Comparison of ENCODE assay signal across 34 cellular contexts in genomic region chr16:50609049-50609832, GRCh38.
DNase-seq lines count a peak whose midpoint lies in the region; ATAC-seq, FAIRE-seq and TF ChIP-seq lines count a peak whose summit lies in the region.
"Had no signal": no experiment of that assay in that cellular context is flagged by ENCODE, and none has a peak within 500 bp of the region (broad histone marks: within the 10 kb centered on the region; RNA-seq: fewer than 3 reads in every experiment).

No MANE protein-coding gene starts in this region.

- WGBS in pancreas, 2 donors = 84 to 86% methylated on average over 12 of the region's 12 CpGs

- H3K4me3 ChIP-seq in CD4-positive, CD25-positive, alpha-beta regulatory T cell (ENCODE audit: low read depth, low read length) = no peak overlapping the region
- H3K4me3 ChIP-seq in pancreas = no peak overlapping the region
- H3K4me3 ChIP-seq: BLaER1, colonic mucosa, HAP-1, left lung, ovary, thoracic aorta had no signal

- H3K9me3 ChIP-seq in CD4-positive, CD25-positive, alpha-beta regulatory T cell (ENCODE audit: control insufficient read depth in 2 of 2, low read length in 2 of 2) = no peaks in the 10 kb centered on the region
- no peaks in the 10 kb centered on the region for H3K9me3 ChIP-seq in pancreas
- H3K9me3 ChIP-seq: BLaER1, colonic mucosa, HAP-1, left lung, ovary, thoracic aorta had no signal

- H3K4me3 Mint-ChIP-seq in CD4-positive, CD25-positive, alpha-beta regulatory T cell = no peak overlapping the region
- H3K4me3 Mint-ChIP-seq in brain = no peak overlapping the region
- H3K4me3 Mint-ChIP-seq: activated B cell treated with CpG ODN at 0.5 μM for 24 hours; activated naive CD4-positive, alpha-beta T cell treated with anti-CD3 and anti-CD28 coated beads, Interleukin-2, amount 10 ng/mL, durations not matched to agents 7 days and 5 days; activated T-helper 1 cell treated with anti-CD3 and anti-CD28 coated beads, Interleukin-12 subunit alpha, Interleukin-12 subunit beta, Interleukin-2, Interleukin-4 antibody, amounts not matched to agents 30 ng/mL and 10 ng/mL and 1 ng/mL, durations not matched to agents 14 hours and 24 hours and 36 hours; naive thymus-derived CD8-positive, alpha-beta T cell; stimulated activated naive B cell treated with anti-CD40 and anti-IgM and Interleukin-4, amounts not matched to agents 10 μg/mL and 1 μg/mL and 100 μg/mL, for 72 hours had no signal

- TF ChIP-seq CTCF in brain (conservative IDR thresholded peaks at IDR 0.05) = no peak
- TF ChIP-seq CTCF in pancreas (IDR thresholded peaks at IDR 0.05) = no peak
- no peak for TF ChIP-seq CTCF in omental fat pad (IDR thresholded peaks at IDR 0.05)

- no peak for FAIRE-seq in pancreas (lab: Jason Lieb, UNC)
- FAIRE-seq: HTR-8/SVneo had no signal

- H3K4me1 ChIP-seq in CD4-positive, CD25-positive, alpha-beta regulatory T cell (ENCODE audit: control insufficient read depth, insufficient read depth, low read length, poor library complexity, severe bottlenecking) = no peaks in the 10 kb centered on the region
- no peaks in the 10 kb centered on the region for H3K4me1 ChIP-seq in pancreas
- H3K4me1 ChIP-seq: colonic mucosa had no signal

- H3K27me3 ChIP-seq in CD4-positive, CD25-positive, alpha-beta regulatory T cell (ENCODE audit: control insufficient read depth, insufficient read depth, low read length) = no peaks in the 10 kb centered on the region
- H3K27me3 ChIP-seq in pancreas = no peaks in the 10 kb centered on the region
- H3K27me3 ChIP-seq: BLaER1, brain microvascular endothelial cell, colonic mucosa, left lung, ovary had no signal

- intact Hi-C loops in left ventricle myocardium superior (cut with micrococcal nuclease) (no loop called here), pancreas (cut with DNase I) (no loop called here)

- no peak for ATAC-seq in CD4-positive, CD25-positive, alpha-beta regulatory T cell (ENCODE audit: low read depth in 2 of 2)
- ATAC-seq in left ventricle myocardium superior (peak; percentile 64), pancreas (peak in 3 of 4 donors; percentile 27 to 70 (median 70)), omental fat pad (ENCODE audit: low FRiP score) (no peak)
- ATAC-seq: esophagus mucosa; left lung; naive thymus-derived CD8-positive, alpha-beta T cell; Panc1; sciatic nerve; stimulated activated naive B cell treated with anti-CD40 and anti-IgM and Interleukin-4, amounts not matched to agents 10 μg/mL and 1 μg/mL and 100 μg/mL, for 72 hours had no signal

- H3K9me3 Mint-ChIP-seq in CD4-positive, CD25-positive, alpha-beta regulatory T cell = no peaks in the 10 kb centered on the region
- no peaks in the 10 kb centered on the region for H3K9me3 Mint-ChIP-seq in brain
- H3K9me3 Mint-ChIP-seq: activated B cell treated with CpG ODN at 0.5 μM for 24 hours; activated naive CD4-positive, alpha-beta T cell treated with anti-CD3 and anti-CD28 coated beads, Interleukin-2, amount 10 ng/mL, durations not matched to agents 7 days and 5 days; activated T-helper 1 cell treated with anti-CD3 and anti-CD28 coated beads, Interleukin-12 subunit alpha, Interleukin-12 subunit beta, Interleukin-2, Interleukin-4 antibody, amounts not matched to agents 30 ng/mL and 10 ng/mL and 1 ng/mL, durations not matched to agents 14 hours and 24 hours and 36 hours; naive thymus-derived CD8-positive, alpha-beta T cell; stimulated activated naive B cell treated with anti-CD40 and anti-IgM and Interleukin-4, amounts not matched to agents 10 μg/mL and 1 μg/mL and 100 μg/mL, for 72 hours had no signal

- H3K36me3 ChIP-seq in CD4-positive, CD25-positive, alpha-beta regulatory T cell (ENCODE audit: control insufficient read depth, insufficient read depth, low read length) = no peaks in the 10 kb centered on the region
- no peaks in the 10 kb centered on the region for H3K36me3 ChIP-seq in pancreas
- H3K36me3 ChIP-seq: BLaER1, brain microvascular endothelial cell, colonic mucosa, HAP-1, left lung, ovary had no signal

- DNase-seq in CD4-positive, CD25-positive, alpha-beta regulatory T cell = no peak
- DNase-seq in left ventricle myocardium superior (no peak), pancreas (peak in 1 of 6 donors; percentile 21), MV-4-11 (lab: John Stamatoyannopoulos, UW) (no peak), omental fat pad (ENCODE audit: low spot score) (no peak), GOT3 (lab: John Stamatoyannopoulos, UW) (no peak)
- DNase-seq: activated B cell treated with CpG ODN at 0.5 μM for 24 hours; activated CD4-positive, alpha-beta T cell treated with anti-CD3 and anti-CD28 coated beads, Interleukin-2, amount 50 U/mL, for 4 hours; activated naive CD4-positive, alpha-beta T cell treated with anti-CD3 and anti-CD28 coated beads, Interleukin-2, amount 10 ng/mL, durations not matched to agents 7 days and 5 days; brain microvascular endothelial cell; colonic mucosa; COR-L47; DMS79 treated with DMSO at 0.1 percent for 48 hours; foreskin melanocyte; GF-D8; KBM-7; left lung; naive thymus-derived CD8-positive, alpha-beta T cell; NCI-H2029; NCI-H526; ovary; SIG-M5; stimulated activated CD4-positive, alpha-beta T cell treated with anti-CD3 and anti-CD28 coated beads, Interleukin-4, amount 100 ng/mL, for 4 hours; stimulated activated naive B cell treated with anti-CD40 and anti-IgM and Interleukin-4, amounts not matched to agents 10 μg/mL and 1 μg/mL and 100 μg/mL, for 72 hours; SW 1271 had no signal

- H3K27ac Mint-ChIP-seq in CD4-positive, CD25-positive, alpha-beta regulatory T cell = peak overlapping the region in 2 of 3 donors; percentile 54 to 81
- peak overlapping the region in 4 of 5 experiments; percentile 60 to 90 (median 86) for H3K27ac Mint-ChIP-seq in brain
- H3K27ac Mint-ChIP-seq: activated B cell treated with CpG ODN at 0.5 μM for 24 hours; activated naive CD4-positive, alpha-beta T cell treated with anti-CD3 and anti-CD28 coated beads, Interleukin-2, amount 10 ng/mL, durations not matched to agents 7 days and 5 days; activated T-helper 1 cell treated with anti-CD3 and anti-CD28 coated beads, Interleukin-12 subunit alpha, Interleukin-12 subunit beta, Interleukin-2, Interleukin-4 antibody, amounts not matched to agents 30 ng/mL and 10 ng/mL and 1 ng/mL, durations not matched to agents 14 hours and 24 hours and 36 hours; stimulated activated naive B cell treated with anti-CD40 and anti-IgM and Interleukin-4, amounts not matched to agents 10 μg/mL and 1 μg/mL and 100 μg/mL, for 72 hours had no signal

- no peak overlapping the region for H3K27ac ChIP-seq in CD4-positive, CD25-positive, alpha-beta regulatory T cell (ENCODE audit: insufficient read depth, low read length, poor library complexity, severe bottlenecking)
- no peak overlapping the region for H3K27ac ChIP-seq in pancreas
- H3K27ac ChIP-seq: BLaER1, brain microvascular endothelial cell, colonic mucosa, left lung had no signal

- H3K36me3 Mint-ChIP-seq in CD4-positive, CD25-positive, alpha-beta regulatory T cell = peaks cover 10% of the 10 kb centered on the region
- no peaks in the 10 kb centered on the region for H3K36me3 Mint-ChIP-seq in brain
- H3K36me3 Mint-ChIP-seq: activated naive CD4-positive, alpha-beta T cell treated with anti-CD3 and anti-CD28 coated beads, Interleukin-2, amount 10 ng/mL, durations not matched to agents 7 days and 5 days; naive thymus-derived CD8-positive, alpha-beta T cell had no signal

- H3K4me1 Mint-ChIP-seq in CD4-positive, CD25-positive, alpha-beta regulatory T cell = peaks cover 0 to 5% (median 2%) of the 10 kb centered on the region in 4 donors
- H3K4me1 Mint-ChIP-seq in brain = peaks cover 77% of the 10 kb centered on the region
- H3K4me1 Mint-ChIP-seq: activated B cell treated with CpG ODN at 0.5 μM for 24 hours had no signal

- H3K27me3 Mint-ChIP-seq in CD4-positive, CD25-positive, alpha-beta regulatory T cell = no peaks in the 10 kb centered on the region
- peaks cover 2% of the 10 kb centered on the region for H3K27me3 Mint-ChIP-seq in brain
- H3K27me3 Mint-ChIP-seq: naive thymus-derived CD8-positive, alpha-beta T cell had no signal

Comparison
In these comparisons a context has a peak if more than half of its experiments do, and no peak if none do; other contexts are left out.
1. ATAC-seq: peak in left ventricle myocardium superior (single experiment) and pancreas (3 of 4); none in CD4-positive, CD25-positive, alpha-beta regulatory T cell (0 of 2) and omental fat pad (single experiment).